In the genomic region with DNA sequence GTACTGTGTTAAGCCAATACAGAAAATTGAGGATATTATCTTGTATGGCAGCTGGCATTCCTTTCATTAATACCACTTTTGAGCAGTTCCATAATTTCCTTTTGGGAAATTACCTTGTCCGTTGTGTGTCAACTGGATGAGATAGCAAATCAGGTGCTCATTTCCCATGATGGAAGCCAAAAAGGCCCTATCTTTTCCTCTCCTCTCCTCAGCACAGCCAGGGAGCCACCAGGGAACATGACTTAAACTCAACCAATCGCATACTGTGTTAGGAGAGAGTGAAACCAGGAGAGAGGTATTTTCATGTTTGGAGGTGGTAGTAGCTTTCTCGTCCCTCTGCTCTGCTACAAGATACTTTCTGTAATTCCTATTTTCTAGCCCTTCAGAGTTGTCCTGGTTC, we compare ENCODE assay signal across 11 cellular contexts.
"Had no signal": no experiment of that assay in that cellular context is flagged by ENCODE, and none has a peak within 500 bp of the region (broad histone marks: within the 10 kb centered on the region; RNA-seq: fewer than 3 reads in every experiment).

No MANE protein-coding gene starts in this region.

- H3K4me3 ChIP-seq: GM23248, GM23338, HAP-1 had no signal

- DNase-seq: GM23248, GOT3, H7, H9, HCEC 1CT, HFFc6 had no signal

- H3K9me3 ChIP-seq: HAP-1 had no signal

- H3K27ac ChIP-seq: GM23248 had no signal

- H3K36me3 ChIP-seq: HAP-1 had no signal

- ATAC-seq: GM23338, HCT116 had no signal

- FAIRE-seq: H1, H54 had no signal
